In genomic region chr6:31978831-31979230, GRCh38 we compare ENCODE assay signal across 1 cellular context.
TF ChIP-seq lines count a peak whose summit lies in the region.

No MANE protein-coding gene starts in this region.

TF ChIP-seq in K562, 482 proteins besides CTCF, POLR2A, EP300 and RAD21:
- TF ChIP-seq JUND (IDR thresholded peaks at IDR 0.05; ENCODE audit: borderline replicate concordance, low read depth, low read length) (0 out of 2 replicates have a peak, but pooled peaks have one; percentile 1), JUND (tag; IDR thresholded peaks at IDR 0.05; ENCODE audit: borderline replicate concordance, low read depth, low read length) (no peak), HDAC1 (IDR thresholded peaks at IDR 0.05) (0 out of 4 replicates have a peak, but pooled peaks of 1 of the 2 experiments have one; percentile 21), HNRNPK (IDR thresholded peaks at IDR 0.05; ENCODE audit: low read depth, low read length, poor library complexity, severe bottlenecking) (no peak)
TF ChIP-seq in K562: peak in this region for 2.
